ENCODE assay signal across 8 cellular contexts in genomic region chr1:93304716-93305138, GRCh38. TPM values are rescaled to one million over a fixed set of nuclear protein-coding genes. Genes with fewer than 3 reads are reported as not detected.
DNase-seq lines count a peak whose midpoint lies in the region; ATAC-seq and TF ChIP-seq lines count a peak whose summit lies in the region.

No MANE protein-coding gene starts in this region.

- H3K4me3 ChIP-seq in A673 (ENCODE audit: low read depth, low read length, poor library complexity, severe bottlenecking) = no peak overlapping the region
- no peak overlapping the region for H3K4me3 ChIP-seq in GM12864 (ENCODE audit: low read depth, low read length)
- no peak overlapping the region for H3K4me3 ChIP-seq in Peyer's patch
- H3K4me3 ChIP-seq in adipocyte (ENCODE audit: low read length) = no peak overlapping the region

- H3K27ac ChIP-seq in A673 (ENCODE audit: low read depth, low read length, poor library complexity, severe bottlenecking) = no peak overlapping the region
- no peak overlapping the region for H3K27ac ChIP-seq in Peyer's patch

- intact Hi-C loops in A673 (cut with micrococcal nuclease; ENCODE audit: unreplicated experiment) = loop anchor here (5.0 to 10.0 kb wide), 3 partner anchors 133 to 510 kb away; no protein-coding TSS in a partner anchor

- H3K9me3 ChIP-seq in A673 (ENCODE audit: low read depth, low read length, poor library complexity, severe bottlenecking) (no peaks in the 10 kb centered on the region), Peyer's patch (no peaks in the 10 kb centered on the region), adipocyte (ENCODE audit: control insufficient read depth, low read length) (no peaks in the 10 kb centered on the region)

- no peaks in the 10 kb centered on the region for H3K27me3 ChIP-seq in A673 (replicated peaks; ENCODE audit: insufficient read depth, low read depth, low read length, poor library complexity)
- no peaks in the 10 kb centered on the region for H3K27me3 ChIP-seq in Peyer's patch
- H3K27me3 ChIP-seq in adipocyte (replicated peaks; ENCODE audit: control insufficient read depth, insufficient read depth, low read length) = no peaks in the 10 kb centered on the region

- no peak for ATAC-seq in GM18517 (IDR thresholded peaks at IDR 0.05; ENCODE audit: unreplicated experiment)

- POLR2A ChIA-PET in A673 (lab: Charles Lee; ENCODE audit: low non-redundant PET) = no interaction called here

- no TSS peak for BruUV-seq in A673 (replicated peaks; lab: Mats Ljungman, UMichigan)

- peak; percentile 94 for TF ChIP-seq CTCF in A673 (conservative IDR thresholded peaks at IDR 0.05; ENCODE audit: low read depth, low read length)
- TF ChIP-seq CTCF in GM12864 (IDR thresholded peaks at IDR 0.05; ENCODE audit: low read depth, low read length, missing control alignments) = peak; percentile 69
- TF ChIP-seq CTCF in Peyer's patch (IDR thresholded peaks at IDR 0.05) = peak; percentile 78 to 89 (median 86)

- H3K36me3 ChIP-seq in A673 (ENCODE audit: insufficient read depth, low read length, poor library complexity, severe bottlenecking) (no peaks in the 10 kb centered on the region), Peyer's patch (peaks cover 0 to 4% (median 0%) of the 10 kb centered on the region in 3 donors), adipocyte (ENCODE audit: control insufficient read depth, insufficient read depth, low read length, severe bottlenecking) (no peaks in the 10 kb centered on the region)

- DNase-seq in A673 (ENCODE audit: low spot score) (peak; percentile 78), GM12864 (ENCODE audit: low read depth) (peak; percentile 21), KG1 (lab: John Stamatoyannopoulos, UW) (peak; percentile 40), Peyer's patch (peak in 2 of 3 donors; percentile 50 to 80), adipocyte (ENCODE audit: low read depth) (peak; percentile 93), hepatic stellate cell (ENCODE audit: low spot score) (peak; percentile 39), smooth muscle cell of the brain vasculature (ENCODE audit: low read depth, low spot score) (peak; percentile 29)

- H3K4me1 ChIP-seq in A673 (ENCODE audit: insufficient read depth, low read length, poor library complexity, severe bottlenecking) (no peaks in the 10 kb centered on the region), Peyer's patch (no peaks in the 10 kb centered on the region), adipocyte (ENCODE audit: control insufficient read depth, insufficient read depth, low read length) (peaks cover 5% of the 10 kb centered on the region)

- no peak for TF ChIP-seq POLR2A in Peyer's patch (IDR thresholded peaks at IDR 0.05)

- CTCF ChIA-PET in A673 (lab: Charles Lee) = interaction anchor here (0.6 to 1.5 kb wide), 14 partner anchors 8 to 539 kb away, joined by 3 to 16 read pairs (median 4); partner anchors contain the start of gene DR1

- no peak overlapping the region for H3K9ac ChIP-seq in adipocyte (ENCODE audit: low read length)

RNA-seq across cellular contexts. Expression of gene DR1, which starts 41.0 kb away (rescaled TPM):
- total RNA-seq in A673 (2021) = 71.3 and 77.2 TPM in 2 replicates
- total RNA-seq in Peyer's patch = 10 to 100 TPM; 26.9 to 62.7 (median 30.9) TPM

Comparison
In these comparisons a context has a peak if more than half of its experiments do, and no peak if none do; other contexts are left out.
1. DNase-seq: peak in every context shown above with its lines; median percentile 93 in adipocyte; 78 in A673; 65 in Peyer's patch; 40 in KG1; 39 in hepatic stellate cell; 29 in smooth muscle cell of the brain vasculature; 21 in GM12864.